Comparison of ENCODE assay signal across 13 cellular contexts in genomic region chr11:27040302-27041115, GRCh38. TPM values are rescaled to one million over a fixed set of nuclear protein-coding genes. Genes with fewer than 3 reads are reported as not detected.
DNase-seq lines count a peak whose midpoint lies in the region; FAIRE-seq lines count a peak whose summit lies in the region.
"Had no signal": no experiment of that assay in that cellular context is flagged by ENCODE, and none has a peak within 500 bp of the region (broad histone marks: within the 10 kb centered on the region; RNA-seq: fewer than 3 reads in every experiment).

TSS of gene BBOX1 (plus strand) at chr11:27040815. CDS start at chr11:27055431, 14,616 bp downstream.

- no peak within 1 kb of the TSS for H3K4me3 ChIP-seq in esophagus (ENCODE audit: low read depth in 1 of 2, low read length in 2 of 2)

- H3K27me3 ChIP-seq in esophagus (ENCODE audit: control insufficient read depth in 1 of 2, insufficient read depth in 2 of 2, low read length in 2 of 2) = no peaks in the 10 kb centered on the region

- H3K27ac ChIP-seq in esophagus (ENCODE audit: low read depth in 2 of 2, low read length in 1 of 2) = peak within 1 kb of the TSS; percentile 79 to 93
- H3K27ac ChIP-seq: HL-60 had no signal

- H3K36me3 ChIP-seq in esophagus (ENCODE audit: control insufficient read depth in 2 of 2, insufficient read depth in 2 of 2, low read length in 1 of 2) = no peaks in the 10 kb centered on the region

- WGBS in esophagus, 2 donors = 39 to 42% methylated on average over 4 of the region's 4 CpGs

- peak; percentile 80 for DNase-seq in DMS153 (lab: John Stamatoyannopoulos, UW)
- peak; percentile 46 for DNase-seq in NCI-H774 (lab: John Stamatoyannopoulos, UW)
- DNase-seq in pons (ENCODE audit: low spot score) = peak; percentile 57
- DNase-seq in activated CD8-positive, alpha-beta memory T cell treated with anti-CD3 and anti-CD28 coated beads, Interleukin-2, amount 50 U/mL, for 48 hours = no peak
- DNase-seq in frontal cortex (ENCODE audit: low spot score in 2 of 2) = no peak
- no peak for DNase-seq in activated CD4-positive, CD25-positive, alpha-beta regulatory T cell treated with anti-CD3 and anti-CD28 coated beads, Interleukin-2, amount 50 U/mL, for 72 hours
- DNase-seq in activated CD4-positive, alpha-beta T cell treated with anti-CD3 and anti-CD28 coated beads for 4 hours = no peak
- DNase-seq: activated naive CD4-positive, alpha-beta T cell treated with anti-CD3 and anti-CD28 coated beads, Interleukin-2, amount 10 ng/mL, durations not matched to agents 7 days and 5 days; CD8-positive, alpha-beta T cell had no signal

- peaks cover 0 to 4% of the 10 kb centered on the region in 2 donors for H3K4me1 ChIP-seq in esophagus (ENCODE audit: control insufficient read depth in 2 of 2, insufficient read depth in 2 of 2, low read length in 1 of 2)

- H3K9me3 ChIP-seq in esophagus (ENCODE audit: control insufficient read depth in 2 of 2, insufficient read depth in 1 of 2, low read depth in 1 of 2, low read length in 1 of 2) = no peaks in the 10 kb centered on the region

- no peak for FAIRE-seq in frontal cortex (lab: Jason Lieb, UNC)
- FAIRE-seq: islet of Langerhans had no signal

RNA-seq across cellular contexts. Expression of gene BBOX1, which starts in this region (rescaled TPM):
- polyA plus RNA-seq in esophagus = 10 to 100 TPM; 12.7 to 14.1 TPM
- 2.4 TPM for total RNA-seq in frontal cortex
- total RNA-seq: CD8-positive, alpha-beta T cell; pulmonary artery endothelial cell had no signal

Comparison
In these comparisons a context has a peak if more than half of its experiments do, and no peak if none do; other contexts are left out.
1. DNase-seq: peak in DMS153 (single experiment), NCI-H774 (single experiment) and pons (single experiment); none in activated CD8-positive, alpha-beta memory T cell treated with anti-CD3 and anti-CD28 coated beads, Interleukin-2, amount 50 U/mL, for 48 hours (single experiment), frontal cortex (0 of 2), activated CD4-positive, CD25-positive, alpha-beta regulatory T cell treated with anti-CD3 and anti-CD28 coated beads, Interleukin-2, amount 50 U/mL, for 72 hours (single experiment) and activated CD4-positive, alpha-beta T cell treated with anti-CD3 and anti-CD28 coated beads for 4 hours (0 of 2).